ENCODE assay signal across 9 cellular contexts in genomic region chrX:69615323-69615722, GRCh38. TPM values are rescaled to one million over a fixed set of nuclear protein-coding genes. Genes with fewer than 3 reads are reported as not detected.
A peak's percentile ranks its signal among the peaks of the same experiment; 100 is the strongest.
DNase-seq lines count a peak whose midpoint lies in the region; ATAC-seq, FAIRE-seq and TF ChIP-seq lines count a peak whose summit lies in the region.
"Had no signal": no experiment of that assay in that cellular context is flagged by ENCODE, and none has a peak within 500 bp of the region (broad histone marks: within the 10 kb centered on the region; RNA-seq: fewer than 3 reads in every experiment).

No MANE protein-coding gene starts in this region.

- intact Hi-C loops in stomach (cut with DNase I; ENCODE audit: low total_unique reads): no loop called here

- H3K27me3 ChIP-seq in astrocyte (ENCODE audit: insufficient read depth, low read length) (peaks cover 5% of the 10 kb centered on the region), stomach (peaks cover 0 to 20% (median 8%) of the 10 kb centered on the region in 3 donors)

- DNase-seq in activated naive CD4-positive, alpha-beta T cell (lab: John Stamatoyannopoulos, UW): no peak
- no peak for DNase-seq in astrocyte (ENCODE audit: low read depth)
- peak; percentile 4 for DNase-seq in inferior parietal cortex (ENCODE audit: extremely low spot score)
- no peak for DNase-seq in stomach
- no peak for DNase-seq in NCI-H526 (lab: John Stamatoyannopoulos, UW)

- H3K36me3 ChIP-seq in astrocyte (ENCODE audit: insufficient read depth, low read length) (no peaks in the 10 kb centered on the region), stomach (no peaks in the 10 kb centered on the region)

- TF ChIP-seq EP300 in stomach (IDR thresholded peaks at IDR 0.05): no peak

- TF ChIP-seq CTCF in astrocyte (IDR thresholded peaks at IDR 0.05; ENCODE audit: insufficient read depth, low read depth, low read length) (no peak), stomach (IDR thresholded peaks at IDR 0.05) (no peak)

- H3K27me3 Mint-ChIP-seq in activated naive CD4-positive, alpha-beta T cell treated with anti-CD3 and anti-CD28 coated beads, Interleukin-2, amount 50 U/mL, for 24 hours: no peaks in the 10 kb centered on the region
- H3K27me3 Mint-ChIP-seq in astrocyte (ENCODE audit: low read depth, unreplicated experiment): peaks cover 2% of the 10 kb centered on the region

- peak; percentile 79 for FAIRE-seq in astrocyte (lab: Jason Lieb, UNC)
- FAIRE-seq: GM12878 had no signal

- no peak overlapping the region for H3K4me3 ChIP-seq in astrocyte (ENCODE audit: insufficient read depth, low read depth, low read length)
- peak overlapping the region; percentile 51 to 69 (median 62) for H3K4me3 ChIP-seq in stomach
- H3K4me3 ChIP-seq: GM12878 had no signal

- 22 to 52% (median 27%) methylated on average over 7 of the region's 7 CpGs for WGBS in stomach, 5 donors

- TF ChIP-seq POLR2A in stomach (IDR thresholded peaks at IDR 0.05): no peak

- peak overlapping the region; percentile 74 for H3K4me3 Mint-ChIP-seq in activated naive CD4-positive, alpha-beta T cell treated with anti-CD3 and anti-CD28 coated beads, Interleukin-2, amount 50 U/mL, for 24 hours
- peak overlapping the region; percentile 67 for H3K4me3 Mint-ChIP-seq in astrocyte (ENCODE audit: unreplicated experiment)

- H3K9ac ChIP-seq in astrocyte (ENCODE audit: low read length): no peak overlapping the region

- no peaks in the 10 kb centered on the region for H3K36me3 Mint-ChIP-seq in activated naive CD4-positive, alpha-beta T cell treated with anti-CD3 and anti-CD28 coated beads, Interleukin-2, amount 50 U/mL, for 24 hours
- H3K36me3 Mint-ChIP-seq in astrocyte (ENCODE audit: low read depth, unreplicated experiment): no peaks in the 10 kb centered on the region

- peaks cover 24% of the 10 kb centered on the region for H3K4me1 Mint-ChIP-seq in activated naive CD4-positive, alpha-beta T cell treated with anti-CD3 and anti-CD28 coated beads, Interleukin-2, amount 50 U/mL, for 24 hours
- no peaks in the 10 kb centered on the region for H3K4me1 Mint-ChIP-seq in astrocyte (ENCODE audit: low read depth, unreplicated experiment)

- no peak overlapping the region for H3K27ac Mint-ChIP-seq in activated naive CD4-positive, alpha-beta T cell treated with anti-CD3 and anti-CD28 coated beads, Interleukin-2, amount 50 U/mL, for 24 hours
- peak overlapping the region; percentile 75 for H3K27ac Mint-ChIP-seq in astrocyte (ENCODE audit: unreplicated experiment)

- no peaks in the 10 kb centered on the region for H3K9me3 Mint-ChIP-seq in activated naive CD4-positive, alpha-beta T cell treated with anti-CD3 and anti-CD28 coated beads, Interleukin-2, amount 50 U/mL, for 24 hours
- H3K9me3 Mint-ChIP-seq in astrocyte (ENCODE audit: unreplicated experiment): peaks cover 2% of the 10 kb centered on the region

- ATAC-seq in activated CD4-positive, CD25-positive, alpha-beta regulatory T cell treated with anti-CD3 and anti-CD28 coated beads, Interleukin-2, amount 50 U/mL, for 24 hours: no peak
- no peak for ATAC-seq in HG03139 (IDR thresholded peaks at IDR 0.05; ENCODE audit: unreplicated experiment)

- peak overlapping the region; percentile 26 for H2AFZ ChIP-seq in astrocyte (ENCODE audit: low read depth, low read length)

- H3K4me2 ChIP-seq in astrocyte (ENCODE audit: low read length): peak overlapping the region; percentile 77

- H4K20me1 ChIP-seq in astrocyte (ENCODE audit: insufficient read depth, low read length): no peaks in the 10 kb centered on the region

- H3K4me1 ChIP-seq in astrocyte (ENCODE audit: insufficient read depth, low read length) (no peaks in the 10 kb centered on the region), stomach (peaks cover 0 to 16% (median 0%) of the 10 kb centered on the region in 4 donors)

- no peaks in the 10 kb centered on the region for H3K79me2 ChIP-seq in astrocyte (ENCODE audit: insufficient read depth, low read length)

- H3K27ac ChIP-seq in astrocyte (ENCODE audit: low read depth, low read length): no peak overlapping the region
- H3K27ac ChIP-seq in stomach: no peak overlapping the region

- H3K9me3 ChIP-seq in astrocyte (ENCODE audit: insufficient read depth, low read depth, low read length) (no peaks in the 10 kb centered on the region), stomach (no peaks in the 10 kb centered on the region)

RNA-seq across cellular contexts. Expression of gene EDA, which starts 0.6 kb away (rescaled TPM):
- total RNA-seq in astrocyte (1.2 and 1.8 TPM in 2 replicates), stomach (10 to 100 TPM in 1 of 5 donors, 1 to 10 TPM in 3, not detected in 1; 1.6 to 26.1 (median 3.9) TPM)
- polyA plus RNA-seq in stomach: 1 to 10 TPM; 1.7 to 5.2 (median 1.8) TPM
- polyA plus RNA-seq: GM12878 had no signal
